1 cellular context compared by ENCODE assay signal in genomic region chr17:7956208-7956965, GRCh38.
TF ChIP-seq lines count a peak whose summit lies in the region.

No MANE protein-coding gene starts in this region.

TF ChIP-seq in HepG2, 621 proteins besides CTCF, POLR2A, EP300 and RAD21:
- TF ChIP-seq THAP11 (CRISPR knock-in tag; IDR thresholded peaks at IDR 0.05) (no peak), MAFK (conservative IDR thresholded peaks at IDR 0.05 in 1 of 2, IDR thresholded peaks at IDR 0.05 in 1 of 2; ENCODE audit: low read length in 2 of 2) (peak; percentile 49 to 54), PHF21A (CRISPR knock-in tag; IDR thresholded peaks at IDR 0.05) (no peak), MAFF (IDR thresholded peaks at IDR 0.05; ENCODE audit: low read depth, low read length) (peak; percentile 43; the same call in 1 of the 2 replicates)
TF ChIP-seq in HepG2: peak in this region for 2.
